Comparison of ENCODE assay signal across 14 cellular contexts in genomic region chr22:30328466-30329049, GRCh38. TPM values are rescaled to one million over a fixed set of nuclear protein-coding genes. Genes with fewer than 3 reads are reported as not detected.
DNase-seq lines count a peak whose midpoint lies in the region; ATAC-seq and TF ChIP-seq lines count a peak whose summit lies in the region.
"Had no signal": no experiment of that assay in that cellular context is flagged by ENCODE, and none has a peak within 500 bp of the region (broad histone marks: within the 10 kb centered on the region; RNA-seq: fewer than 3 reads in every experiment).

No MANE protein-coding gene starts in this region.

- H2BK15ac ChIP-seq in mesenchymal stem cell (ENCODE audit: low read depth, poor library complexity, severe bottlenecking): peak overlapping the region; percentile 31

- H3K36me3 Mint-ChIP-seq in activated naive CD8-positive, alpha-beta T cell treated with anti-CD3 and anti-CD28 coated beads, Interleukin-2, amount 10 ng/mL, durations not matched to agents 7 days and 5 days: peaks cover 25% of the 10 kb centered on the region
- peaks cover 13% of the 10 kb centered on the region for H3K36me3 Mint-ChIP-seq in activated naive CD8-positive, alpha-beta T cell treated with anti-CD3 and anti-CD28 coated beads for 36 hours
- H3K36me3 Mint-ChIP-seq in activated CD8-positive, alpha-beta T cell treated with anti-CD3 and anti-CD28 coated beads, Interleukin-2, amount 10 ng/mL, durations not matched to agents 7 days and 5 days (ENCODE audit: low read depth): peaks cover 52% of the 10 kb centered on the region

- CTCF ChIA-PET in activated CD8-positive, alpha-beta T cell treated with anti-CD3 and anti-CD28 coated beads, Interleukin-2, amount 10 ng/mL, durations not matched to agents 7 days and 5 days (lab: Charles Lee): interaction anchor here (1.1 to 4.6 kb wide), 5 partner anchors 9 to 64 kb away, joined by 3 to 55 read pairs (median 4); partner anchors contain the start of gene CASTOR1

- H3K18ac ChIP-seq in mesenchymal stem cell (ENCODE audit: low read depth in 1 of 2, low read length in 2 of 2): no peak overlapping the region

- H3K4me3 ChIP-seq in mesenchymal stem cell (ENCODE audit: insufficient read depth in 1 of 2, low read depth in 1 of 2, low read length in 2 of 2) (no peak overlapping the region), transverse colon (no peak overlapping the region)
- no peak overlapping the region for H3K4me3 ChIP-seq in effector memory CD4-positive, alpha-beta T cell (ENCODE audit: insufficient read depth, low read depth, low read length, poor library complexity, severe bottlenecking)

- H3K4me1 Mint-ChIP-seq in activated naive CD8-positive, alpha-beta T cell treated with anti-CD3 and anti-CD28 coated beads, Interleukin-2, amount 10 ng/mL, durations not matched to agents 7 days and 5 days: peaks cover 29% of the 10 kb centered on the region
- peaks cover 42% of the 10 kb centered on the region for H3K4me1 Mint-ChIP-seq in activated naive CD8-positive, alpha-beta T cell treated with anti-CD3 and anti-CD28 coated beads for 36 hours
- H3K4me1 Mint-ChIP-seq in activated CD8-positive, alpha-beta T cell treated with anti-CD3 and anti-CD28 coated beads, Interleukin-2, amount 10 ng/mL, durations not matched to agents 7 days and 5 days (ENCODE audit: low read depth): peaks cover 47% of the 10 kb centered on the region

- H3K4ac ChIP-seq in mesenchymal stem cell (ENCODE audit: low read depth in 1 of 2, low read length in 2 of 2): no peak overlapping the region

- no peak overlapping the region for H3K4me3 Mint-ChIP-seq in activated naive CD8-positive, alpha-beta T cell treated with anti-CD3 and anti-CD28 coated beads, Interleukin-2, amount 10 ng/mL, durations not matched to agents 7 days and 5 days
- no peak overlapping the region for H3K4me3 Mint-ChIP-seq in activated naive CD8-positive, alpha-beta T cell treated with anti-CD3 and anti-CD28 coated beads for 36 hours
- no peak overlapping the region for H3K4me3 Mint-ChIP-seq in activated CD8-positive, alpha-beta T cell treated with anti-CD3 and anti-CD28 coated beads, Interleukin-2, amount 10 ng/mL, durations not matched to agents 7 days and 5 days

- H3K9ac ChIP-seq in mesenchymal stem cell (ENCODE audit: low read length): no peak overlapping the region

- no peak for DNase-seq in activated naive CD8-positive, alpha-beta T cell treated with anti-CD3 and anti-CD28 coated beads, Interleukin-2, amount 10 ng/mL, durations not matched to agents 7 days and 5 days
- no peak for DNase-seq in activated naive CD8-positive, alpha-beta T cell treated with anti-CD3 and anti-CD28 coated beads for 36 hours
- DNase-seq in amniotic epithelial cell (ENCODE audit: low read depth) (peak; percentile 63), mesenchymal stem cell (peak; percentile 26), transverse colon (no peak)
- DNase-seq in activated CD8-positive, alpha-beta T cell treated with anti-CD3 and anti-CD28 coated beads, Interleukin-2, amount 10 ng/mL, durations not matched to agents 7 days and 5 days: no peak
- DNase-seq in stimulated activated naive CD4-positive, alpha-beta T cell (lab: John Stamatoyannopoulos, UW): no peak
- no peak for DNase-seq in effector memory CD4-positive, alpha-beta T cell
- DNase-seq: activated CD4-positive, alpha-beta T cell treated with anti-CD3 and anti-CD28 coated beads for 48 hours; AML-193; DMS79; foreskin melanocyte; NCI-H2029 treated with DMSO at 0.1 percent for 48 hours; substantia nigra had no signal

- H3K27me3 ChIP-seq in mesenchymal stem cell (ENCODE audit: control insufficient read depth in 1 of 2, insufficient read depth in 1 of 2, low read length in 2 of 2) (no peaks in the 10 kb centered on the region), transverse colon (no peaks in the 10 kb centered on the region)
- H3K27me3 ChIP-seq in effector memory CD4-positive, alpha-beta T cell (replicated peaks; ENCODE audit: control insufficient read depth, insufficient read depth, low read length, poor library complexity, severe bottlenecking): no peaks in the 10 kb centered on the region

- POLR2A ChIA-PET in activated naive CD8-positive, alpha-beta T cell treated with anti-CD3 and anti-CD28 coated beads, Interleukin-2, amount 10 ng/mL, durations not matched to agents 7 days and 5 days (lab: Charles Lee): interaction anchor here (0.5 to 5.9 kb wide), 4 partner anchors 24 to 594 kb away, joined by 3 to 80 read pairs (median 24); partner anchors contain the start of genes CASTOR1, CCDC157 and SF3A1
- POLR2A ChIA-PET in activated CD8-positive, alpha-beta T cell treated with anti-CD3 and anti-CD28 coated beads, Interleukin-2, amount 10 ng/mL, durations not matched to agents 7 days and 5 days (lab: Charles Lee): interaction anchor here (0.6 to 9.5 kb wide), 6 partner anchors 13 to 53 kb away, joined by 4 to 101 read pairs (median 7); partner anchors contain the start of genes CASTOR1, CCDC157 and SF3A1

- 77% methylated on average over 2 of the region's 3 CpGs for WGBS in mesenchymal stem cell
- WGBS in transverse colon (ENCODE audit: low coverage in 1 of 2), 2 donors: 85% methylated on average over 3 of the region's 3 CpGs; no CpG with 5 or more reads in 1 of the 2 donors

- no peak for TF ChIP-seq CTCF in transverse colon (IDR thresholded peaks at IDR 0.05)

- no peaks in the 10 kb centered on the region for H3K27me3 Mint-ChIP-seq in activated naive CD8-positive, alpha-beta T cell treated with anti-CD3 and anti-CD28 coated beads, Interleukin-2, amount 10 ng/mL, durations not matched to agents 7 days and 5 days
- no peaks in the 10 kb centered on the region for H3K27me3 Mint-ChIP-seq in activated naive CD8-positive, alpha-beta T cell treated with anti-CD3 and anti-CD28 coated beads for 36 hours
- no peaks in the 10 kb centered on the region for H3K27me3 Mint-ChIP-seq in activated CD8-positive, alpha-beta T cell treated with anti-CD3 and anti-CD28 coated beads, Interleukin-2, amount 10 ng/mL, durations not matched to agents 7 days and 5 days (ENCODE audit: low read depth)

- H3K9me3 Mint-ChIP-seq in activated naive CD8-positive, alpha-beta T cell treated with anti-CD3 and anti-CD28 coated beads, Interleukin-2, amount 10 ng/mL, durations not matched to agents 7 days and 5 days: no peaks in the 10 kb centered on the region
- H3K9me3 Mint-ChIP-seq in activated naive CD8-positive, alpha-beta T cell treated with anti-CD3 and anti-CD28 coated beads for 36 hours: no peaks in the 10 kb centered on the region
- H3K9me3 Mint-ChIP-seq in activated CD8-positive, alpha-beta T cell treated with anti-CD3 and anti-CD28 coated beads, Interleukin-2, amount 10 ng/mL, durations not matched to agents 7 days and 5 days (ENCODE audit: insufficient read depth): peaks cover 5% of the 10 kb centered on the region

- intact Hi-C loops in transverse colon (cut with DNase I; ENCODE audit: low total_unique reads): no loop called here

- TF ChIP-seq POLR2A in transverse colon (IDR thresholded peaks at IDR 0.05): no peak

- peak overlapping the region; percentile 53 for H3K27ac ChIP-seq in mesenchymal stem cell (ENCODE audit: low read length, poor library complexity, severe bottlenecking)
- H3K27ac ChIP-seq in transverse colon: peak overlapping the region; percentile 86 to 96 (median 90)
- no peak overlapping the region for H3K27ac ChIP-seq in effector memory CD4-positive, alpha-beta T cell (ENCODE audit: insufficient read depth, low read length, poor library complexity, severe bottlenecking)

- peak overlapping the region; percentile 14 for H2AFZ ChIP-seq in mesenchymal stem cell (ENCODE audit: low read depth, low read length)

- peaks cover 7% of the 10 kb centered on the region for H3K79me1 ChIP-seq in mesenchymal stem cell (replicated peaks; ENCODE audit: low read length, poor library complexity, severe bottlenecking)

- no peak overlapping the region for H4K91ac ChIP-seq in mesenchymal stem cell (ENCODE audit: low read length)

- H3K27ac Mint-ChIP-seq in activated naive CD8-positive, alpha-beta T cell treated with anti-CD3 and anti-CD28 coated beads, Interleukin-2, amount 10 ng/mL, durations not matched to agents 7 days and 5 days: peak overlapping the region; percentile 62
- H3K27ac Mint-ChIP-seq in activated naive CD8-positive, alpha-beta T cell treated with anti-CD3 and anti-CD28 coated beads for 36 hours: no peak overlapping the region
- no peak overlapping the region for H3K27ac Mint-ChIP-seq in activated CD8-positive, alpha-beta T cell treated with anti-CD3 and anti-CD28 coated beads, Interleukin-2, amount 10 ng/mL, durations not matched to agents 7 days and 5 days

- H3K4me2 ChIP-seq in mesenchymal stem cell (ENCODE audit: low read length, poor library complexity, severe bottlenecking): no peak overlapping the region

- H2BK12ac ChIP-seq in mesenchymal stem cell (ENCODE audit: low read length in 2 of 2): no peak overlapping the region

- H4K8ac ChIP-seq in mesenchymal stem cell (ENCODE audit: low read length): no peak overlapping the region

- H2BK5ac ChIP-seq in mesenchymal stem cell (ENCODE audit: low read depth, low read length, poor library complexity, severe bottlenecking): no peak overlapping the region

- peaks cover 25 to 36% of the 10 kb centered on the region in 2 experiments for H3K36me3 ChIP-seq in mesenchymal stem cell (ENCODE audit: control insufficient read depth in 1 of 2, insufficient read depth in 2 of 2, low read depth in 1 of 2, low read length in 2 of 2)
- peaks cover 0 to 8% (median 0%) of the 10 kb centered on the region in 4 donors for H3K36me3 ChIP-seq in transverse colon
- H3K36me3 ChIP-seq in effector memory CD4-positive, alpha-beta T cell (ENCODE audit: control insufficient read depth, insufficient read depth, low read length): peaks cover 14% of the 10 kb centered on the region

- TF ChIP-seq EP300 in transverse colon (IDR thresholded peaks at IDR 0.05; ENCODE audit: low read depth): no peak

- H3K4me1 ChIP-seq in mesenchymal stem cell (ENCODE audit: control insufficient read depth, insufficient read depth, low read depth, low read length) (peaks cover 25% of the 10 kb centered on the region), transverse colon (peaks cover 21 to 52% (median 46%) of the 10 kb centered on the region in 4 donors)
- H3K4me1 ChIP-seq in effector memory CD4-positive, alpha-beta T cell (ENCODE audit: control insufficient read depth, insufficient read depth, low read length, poor library complexity, severe bottlenecking): peaks cover 32% of the 10 kb centered on the region

- H3K9me3 ChIP-seq in mesenchymal stem cell (ENCODE audit: control insufficient read depth, low read length) (no peaks in the 10 kb centered on the region), transverse colon (no peaks in the 10 kb centered on the region)
- no peaks in the 10 kb centered on the region for H3K9me3 ChIP-seq in effector memory CD4-positive, alpha-beta T cell (ENCODE audit: control insufficient read depth, low read length)

- in situ Hi-C loops in transverse colon (cut with MboI; ENCODE audit: low pct_ligation_motif_present in 1 of 4, low pct_unique_long_range_greater_than_20kb in 1 of 4, low sequenced_read_pairs in 3 of 4): no loop called here

- H3K14ac ChIP-seq in mesenchymal stem cell (ENCODE audit: low read length in 2 of 2): no peak overlapping the region

- no peak overlapping the region for H3K23ac ChIP-seq in mesenchymal stem cell (ENCODE audit: low read length in 2 of 2)

- no peak for ATAC-seq in activated naive CD8-positive, alpha-beta T cell treated with anti-CD3 and anti-CD28 coated beads, Interleukin-2, amount 10 ng/mL, durations not matched to agents 7 days and 5 days (ENCODE audit: low read depth)
- no peak for ATAC-seq in activated CD8-positive, alpha-beta T cell treated with anti-CD3 and anti-CD28 coated beads, Interleukin-2, amount 10 ng/mL, durations not matched to agents 7 days and 5 days

- no peak overlapping the region for H2BK120ac ChIP-seq in mesenchymal stem cell (ENCODE audit: low read depth, low read length)

- peak overlapping the region; percentile 53 for H2AK5ac ChIP-seq in mesenchymal stem cell (ENCODE audit: low read length, severe bottlenecking)

RNA-seq across cellular contexts. Expression of gene TBC1D10A, which starts 1.8 kb away (rescaled TPM):
- total RNA-seq in activated naive CD8-positive, alpha-beta T cell treated with anti-CD3 and anti-CD28 coated beads, Interleukin-2, amount 10 ng/mL, durations not matched to agents 7 days and 5 days: 10 to 100 TPM; 54.0 to 54.2 TPM
- total RNA-seq in activated naive CD8-positive, alpha-beta T cell treated with anti-CD3 and anti-CD28 coated beads for 36 hours: 10 to 100 TPM; 13.0 to 14.4 TPM
- 15.7 TPM for polyA plus RNA-seq in mesenchymal stem cell (2013, experiment 1 of 2)
- polyA plus RNA-seq in mesenchymal stem cell (2013, experiment 2 of 2): 14.0 TPM
- total RNA-seq in transverse colon: 10 to 100 TPM; 27.9 to 72.2 (median 45.7) TPM
- total RNA-seq in activated CD8-positive, alpha-beta T cell treated with anti-CD3 and anti-CD28 coated beads, Interleukin-2, amount 10 ng/mL, durations not matched to agents 7 days and 5 days: 10 to 100 TPM; 47.6 to 49.2 TPM

RNA-seq across cellular contexts. Expression of gene SF3A1, which starts 28.1 kb away (rescaled TPM):
- total RNA-seq in activated naive CD8-positive, alpha-beta T cell treated with anti-CD3 and anti-CD28 coated beads, Interleukin-2, amount 10 ng/mL, durations not matched to agents 7 days and 5 days: 100 to 1,000 TPM; 220 to 233 TPM
- total RNA-seq in activated naive CD8-positive, alpha-beta T cell treated with anti-CD3 and anti-CD28 coated beads for 36 hours: 100 to 1,000 TPM; 243 to 244 TPM
- 106 TPM for polyA plus RNA-seq in mesenchymal stem cell (2013, experiment 1 of 2)
- 105 TPM for polyA plus RNA-seq in mesenchymal stem cell (2013, experiment 2 of 2)
- total RNA-seq in transverse colon: 100 to 1,000 TPM in 2 of 4 donors, 10 to 100 TPM in 2; 73.2 to 664 (median 99.3) TPM
- 100 to 1,000 TPM; 211 to 246 TPM for total RNA-seq in activated CD8-positive, alpha-beta T cell treated with anti-CD3 and anti-CD28 coated beads, Interleukin-2, amount 10 ng/mL, durations not matched to agents 7 days and 5 days

RNA-seq across cellular contexts. Expression of gene CCDC157, which starts 28.2 kb away (rescaled TPM):
- total RNA-seq in activated naive CD8-positive, alpha-beta T cell treated with anti-CD3 and anti-CD28 coated beads, Interleukin-2, amount 10 ng/mL, durations not matched to agents 7 days and 5 days: 1 to 10 TPM; 4.0 to 4.7 TPM
- 1 to 10 TPM; 2.5 to 2.6 TPM for total RNA-seq in activated naive CD8-positive, alpha-beta T cell treated with anti-CD3 and anti-CD28 coated beads for 36 hours
- polyA plus RNA-seq in mesenchymal stem cell (2013, experiment 1 of 2): 1.7 TPM
- polyA plus RNA-seq in mesenchymal stem cell (2013, experiment 2 of 2): 1.8 TPM
- 1 to 10 TPM; 1.4 to 5.2 (median 3.3) TPM for total RNA-seq in transverse colon
- total RNA-seq in activated CD8-positive, alpha-beta T cell treated with anti-CD3 and anti-CD28 coated beads, Interleukin-2, amount 10 ng/mL, durations not matched to agents 7 days and 5 days: 1 to 10 TPM; 4.3 to 5.0 TPM

RNA-seq across cellular contexts. Expression of gene CASTOR1, which starts 39.3 kb away (rescaled TPM):
- total RNA-seq in activated naive CD8-positive, alpha-beta T cell treated with anti-CD3 and anti-CD28 coated beads, Interleukin-2, amount 10 ng/mL, durations not matched to agents 7 days and 5 days: 10 to 100 TPM; 24.2 to 27.5 TPM
- total RNA-seq in activated naive CD8-positive, alpha-beta T cell treated with anti-CD3 and anti-CD28 coated beads for 36 hours: 1 to 10 TPM; 2.8 to 3.5 TPM
- 9.7 TPM for polyA plus RNA-seq in mesenchymal stem cell (2013, experiment 1 of 2)
- polyA plus RNA-seq in mesenchymal stem cell (2013, experiment 2 of 2): 8.7 TPM
- total RNA-seq in transverse colon: 1 to 10 TPM in 2 of 4 donors, not detected in 2; 5.6 to 6.8 TPM
- total RNA-seq in activated CD8-positive, alpha-beta T cell treated with anti-CD3 and anti-CD28 coated beads, Interleukin-2, amount 10 ng/mL, durations not matched to agents 7 days and 5 days: 10 to 100 TPM; 24.5 to 25.4 TPM

RNA-seq across cellular contexts. Expression of gene RNF215, which starts 58.7 kb away (rescaled TPM):
- 10 to 100 TPM; 11.1 to 11.3 TPM for total RNA-seq in activated naive CD8-positive, alpha-beta T cell treated with anti-CD3 and anti-CD28 coated beads, Interleukin-2, amount 10 ng/mL, durations not matched to agents 7 days and 5 days
- 1 to 10 TPM; 3.3 to 3.9 TPM for total RNA-seq in activated naive CD8-positive, alpha-beta T cell treated with anti-CD3 and anti-CD28 coated beads for 36 hours
- polyA plus RNA-seq in mesenchymal stem cell (2013, experiment 1 of 2): 5.1 TPM
- polyA plus RNA-seq in mesenchymal stem cell (2013, experiment 2 of 2): 7.0 TPM
- 10 to 100 TPM in 2 of 4 donors, 1 to 10 TPM in 2; 3.2 to 65.5 (median 9.8) TPM for total RNA-seq in transverse colon
- total RNA-seq in activated CD8-positive, alpha-beta T cell treated with anti-CD3 and anti-CD28 coated beads, Interleukin-2, amount 10 ng/mL, durations not matched to agents 7 days and 5 days: 10 to 100 TPM; 12.0 to 14.6 TPM

Comparison
In these comparisons a context has a peak if more than half of its experiments do, and no peak if none do; other contexts are left out.
1. DNase-seq: peak in amniotic epithelial cell (single experiment) and mesenchymal stem cell (single experiment); none in activated naive CD8-positive, alpha-beta T cell treated with anti-CD3 and anti-CD28 coated beads, Interleukin-2, amount 10 ng/mL, durations not matched to agents 7 days and 5 days (single experiment), activated naive CD8-positive, alpha-beta T cell treated with anti-CD3 and anti-CD28 coated beads for 36 hours (single experiment), transverse colon (single experiment), activated CD8-positive, alpha-beta T cell treated with anti-CD3 and anti-CD28 coated beads, Interleukin-2, amount 10 ng/mL, durations not matched to agents 7 days and 5 days (single experiment), stimulated activated naive CD4-positive, alpha-beta T cell (0 of 6) and effector memory CD4-positive, alpha-beta T cell (0 of 3).